8 cellular contexts compared by ENCODE assay signal in the genomic region with DNA sequence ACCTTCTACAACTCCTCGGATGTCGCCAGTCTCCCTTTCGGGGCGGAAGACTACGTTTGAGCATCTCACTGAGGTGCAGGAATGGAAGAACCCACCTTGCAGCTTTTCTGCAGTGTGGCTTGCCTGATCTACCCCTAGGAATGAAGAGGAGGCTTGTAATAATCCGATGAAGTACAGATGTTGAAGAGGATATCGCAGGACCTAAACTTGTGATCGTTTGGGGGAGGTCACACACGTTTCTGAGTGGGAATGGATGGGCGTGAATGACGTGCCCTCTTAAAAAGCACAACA. TPM values are rescaled to one million over a fixed set of nuclear protein-coding genes. Genes with fewer than 3 reads are reported as not detected.
DNase-seq lines count a peak whose midpoint lies in the region; ATAC-seq, FAIRE-seq and TF ChIP-seq lines count a peak whose summit lies in the region.

No MANE protein-coding gene starts in this region.

- peak overlapping the region; percentile 91 for H3K4me2 ChIP-seq in hepatocyte

- H3K9me3 ChIP-seq in Caco-2 = no peaks in the 10 kb centered on the region
- H3K9me3 ChIP-seq in hepatocyte (ENCODE audit: low read depth) = no peaks in the 10 kb centered on the region

- no peak for DNase-seq in Caco-2
- DNase-seq in activated CD8-positive, alpha-beta T cell treated with anti-CD3 and anti-CD28 coated beads for 36 hours = peak; percentile 45
- DNase-seq in hepatocyte (ENCODE audit: low spot score) = no peak
- no peak for DNase-seq in stimulated activated naive B cell treated with anti-CD40 and anti-IgM and Interleukin-4, amounts not matched to agents 10 μg/mL and 1 μg/mL and 100 μg/mL, for 72 hours
- DNase-seq in HTR-8/SVneo (ENCODE audit: insufficient read length, low spot score) = no peak
- DNase-seq in NCI-H1436 treated with DMSO at 0.1 percent for 48 hours (lab: John Stamatoyannopoulos, UW) = no peak
- DNase-seq in DMS53 treated with DMSO at 0.1 percent for 48 hours (lab: John Stamatoyannopoulos, UW; ENCODE audit: unreplicated experiment) = no peak

- H3K36me3 Mint-ChIP-seq in Caco-2 (ENCODE audit: insufficient read depth, unreplicated experiment) = no peaks in the 10 kb centered on the region
- H3K36me3 Mint-ChIP-seq in activated CD8-positive, alpha-beta T cell treated with anti-CD3 and anti-CD28 coated beads for 36 hours (ENCODE audit: low read depth) = peaks cover 4% of the 10 kb centered on the region
- no peaks in the 10 kb centered on the region for H3K36me3 Mint-ChIP-seq in stimulated activated naive B cell treated with anti-CD40 and anti-IgM and Interleukin-4, amounts not matched to agents 10 μg/mL and 1 μg/mL and 100 μg/mL, for 72 hours

- POLR2A ChIA-PET in Caco-2 (lab: Charles Lee) = no interaction called here
- POLR2A ChIA-PET in activated CD8-positive, alpha-beta T cell treated with anti-CD3 and anti-CD28 coated beads for 36 hours (lab: Charles Lee) = interaction anchor here (0.9 to 1.1 kb wide), 3 partner anchors 27 to 293 kb away, joined by 3 read pairs; no protein-coding TSS in a partner anchor

- peak overlapping the region; percentile 63 for H3K27ac Mint-ChIP-seq in Caco-2 (ENCODE audit: unreplicated experiment)
- peak overlapping the region; percentile 86 for H3K27ac Mint-ChIP-seq in activated CD8-positive, alpha-beta T cell treated with anti-CD3 and anti-CD28 coated beads for 36 hours
- H3K27ac Mint-ChIP-seq in stimulated activated naive B cell treated with anti-CD40 and anti-IgM and Interleukin-4, amounts not matched to agents 10 μg/mL and 1 μg/mL and 100 μg/mL, for 72 hours = peak overlapping the region; percentile 78

- intact Hi-C loops in Caco-2 (cut with micrococcal nuclease; ENCODE audit: unreplicated experiment) = no loop called here
- intact Hi-C loops in activated CD8-positive, alpha-beta T cell treated with anti-CD3 and anti-CD28 coated beads for 36 hours (cut with micrococcal nuclease) = loop anchor here (10.0 kb wide), 1 partner anchor 287 kb away; no protein-coding TSS in a partner anchor

- peaks cover 41% of the 10 kb centered on the region for H4K20me1 ChIP-seq in hepatocyte (ENCODE audit: insufficient read depth, poor library complexity, severe bottlenecking)

- H3K27me3 ChIP-seq in Caco-2 (replicated peaks; ENCODE audit: control insufficient read depth, insufficient read depth, low read length) = no peaks in the 10 kb centered on the region
- no peaks in the 10 kb centered on the region for H3K27me3 ChIP-seq in hepatocyte

- peak overlapping the region; percentile 95 for H3K4me3 Mint-ChIP-seq in Caco-2 (ENCODE audit: unreplicated experiment)
- peak overlapping the region; percentile 90 for H3K4me3 Mint-ChIP-seq in activated CD8-positive, alpha-beta T cell treated with anti-CD3 and anti-CD28 coated beads for 36 hours
- peak overlapping the region; percentile 87 for H3K4me3 Mint-ChIP-seq in stimulated activated naive B cell treated with anti-CD40 and anti-IgM and Interleukin-4, amounts not matched to agents 10 μg/mL and 1 μg/mL and 100 μg/mL, for 72 hours

- no peaks in the 10 kb centered on the region for H3K9me2 ChIP-seq in hepatocyte (replicated peaks; ENCODE audit: insufficient read depth)

- H3K27me3 Mint-ChIP-seq in Caco-2 (ENCODE audit: insufficient read depth, unreplicated experiment) = no peaks in the 10 kb centered on the region
- H3K27me3 Mint-ChIP-seq in activated CD8-positive, alpha-beta T cell treated with anti-CD3 and anti-CD28 coated beads for 36 hours = no peaks in the 10 kb centered on the region
- H3K27me3 Mint-ChIP-seq in stimulated activated naive B cell treated with anti-CD40 and anti-IgM and Interleukin-4, amounts not matched to agents 10 μg/mL and 1 μg/mL and 100 μg/mL, for 72 hours = no peaks in the 10 kb centered on the region

- FAIRE-seq in HTR-8/SVneo (lab: Jason Lieb, UNC) = no peak

- H3K4me1 Mint-ChIP-seq in Caco-2 (ENCODE audit: low read depth, unreplicated experiment) = peaks cover 24% of the 10 kb centered on the region
- H3K4me1 Mint-ChIP-seq in activated CD8-positive, alpha-beta T cell treated with anti-CD3 and anti-CD28 coated beads for 36 hours (ENCODE audit: low read depth) = peaks cover 44% of the 10 kb centered on the region
- H3K4me1 Mint-ChIP-seq in stimulated activated naive B cell treated with anti-CD40 and anti-IgM and Interleukin-4, amounts not matched to agents 10 μg/mL and 1 μg/mL and 100 μg/mL, for 72 hours = peaks cover 30 to 64% of the 10 kb centered on the region in 2 donors

- TF ChIP-seq CTCF in Caco-2 (IDR thresholded peaks at IDR 0.05; ENCODE audit: insufficient read depth in 1 of 2, low read depth in 1 of 2, low read length in 1 of 2, severe bottlenecking in 1 of 2, unreplicated experiment in 1 of 2) = no peak
- TF ChIP-seq CTCF in activated CD8-positive, alpha-beta T cell treated with anti-CD3 and anti-CD28 coated beads for 36 hours (IDR thresholded peaks at IDR 0.05) = no peak
- no peak for TF ChIP-seq CTCF in hepatocyte (IDR thresholded peaks at IDR 0.05; ENCODE audit: poor library complexity)

- BruUV-seq in Caco-2 (replicated peaks; lab: Mats Ljungman, UMichigan) = no TSS peak

- peaks cover 70% of the 10 kb centered on the region for H3K79me2 ChIP-seq in hepatocyte

- H3K4me3 ChIP-seq in Caco-2 (ENCODE audit: low read depth, low read length) (peak overlapping the region; percentile 89), hepatocyte (peak overlapping the region; percentile 83)

- no peaks in the 10 kb centered on the region for H3K9me3 Mint-ChIP-seq in Caco-2 (ENCODE audit: unreplicated experiment)
- H3K9me3 Mint-ChIP-seq in activated CD8-positive, alpha-beta T cell treated with anti-CD3 and anti-CD28 coated beads for 36 hours = no peaks in the 10 kb centered on the region
- no peaks in the 10 kb centered on the region for H3K9me3 Mint-ChIP-seq in stimulated activated naive B cell treated with anti-CD40 and anti-IgM and Interleukin-4, amounts not matched to agents 10 μg/mL and 1 μg/mL and 100 μg/mL, for 72 hours

- H3K27ac ChIP-seq in hepatocyte = peak overlapping the region; percentile 99

- peak; percentile 4 for ATAC-seq in HG02870 (IDR thresholded peaks at IDR 0.05; ENCODE audit: unreplicated experiment)
- peak; percentile 10 for ATAC-seq in activated CD8-positive, alpha-beta T cell treated with anti-CD3 and anti-CD28 coated beads for 36 hours
- ATAC-seq in stimulated activated naive B cell treated with anti-CD40 and anti-IgM and Interleukin-4, amounts not matched to agents 10 μg/mL and 1 μg/mL and 100 μg/mL, for 72 hours (replicated peaks) = peak; percentile 19 to 26

- H2AFZ ChIP-seq in hepatocyte = peak overlapping the region; percentile 98

- H3K36me3 ChIP-seq in Caco-2 (ENCODE audit: control insufficient read depth, insufficient read depth, low read length) (no peaks in the 10 kb centered on the region), hepatocyte (replicated peaks; ENCODE audit: insufficient read depth, low read depth) (no peaks in the 10 kb centered on the region)

- CTCF ChIA-PET in Caco-2 (lab: Charles Lee) = no interaction called here
- CTCF ChIA-PET in activated CD8-positive, alpha-beta T cell treated with anti-CD3 and anti-CD28 coated beads for 36 hours (lab: Charles Lee) = interaction anchor here (0.7 to 0.8 kb wide), 2 partner anchors 26 to 36 kb away, joined by 3 to 4 read pairs; no protein-coding TSS in a partner anchor

- 2% methylated on average over 11 of the region's 11 CpGs for WGBS in hepatocyte (ENCODE audit: low lambda C conversion rate, missing lambda C conversion rate)

- peaks cover 24% of the 10 kb centered on the region for H3K4me1 ChIP-seq in Caco-2
- peaks cover 24% of the 10 kb centered on the region for H3K4me1 ChIP-seq in hepatocyte (ENCODE audit: insufficient read depth)

RNA-seq across cellular contexts. Expression of gene MAN1A2, which starts 0.5 kb away (rescaled TPM):
- total RNA-seq in Caco-2 (2022) = 19.2 and 21.0 TPM in 2 replicates
- 10 to 100 TPM; 18.3 to 21.1 TPM for total RNA-seq in activated CD8-positive, alpha-beta T cell treated with anti-CD3 and anti-CD28 coated beads for 36 hours
- 41.9 and 45.0 TPM in 2 replicates for total RNA-seq in hepatocyte
- polyA plus RNA-seq in hepatocyte = 18.8 and 24.7 TPM in 2 replicates
